In genomic region chr12:113136128-113136989, GRCh38 we compare ENCODE assay signal across 8 cellular contexts. TPM values are rescaled to one million over a fixed set of nuclear protein-coding genes. Genes with fewer than 3 reads are reported as not detected.
DNase-seq lines count a peak whose midpoint lies in the region; ATAC-seq and TF ChIP-seq lines count a peak whose summit lies in the region.

No MANE protein-coding gene starts in this region.

- H3K4me1 Mint-ChIP-seq in CD14-positive monocyte: peaks cover 16% of the 10 kb centered on the region

- H3K27me3 Mint-ChIP-seq in CD14-positive monocyte (ENCODE audit: low read depth in 3 of 3): peaks cover 23 to 46% (median 25%) of the 10 kb centered on the region in 3 donors

- peak overlapping the region; percentile 67 to 70 for H3K4me3 Mint-ChIP-seq in CD14-positive monocyte

- intact Hi-C loops in CD14-positive monocyte (cut with micrococcal nuclease): no loop called here

- H3K9me3 Mint-ChIP-seq in CD14-positive monocyte: peaks cover 0 to 6% (median 0%) of the 10 kb centered on the region in 7 donors

- H3K27ac Mint-ChIP-seq in CD14-positive monocyte: peak overlapping the region in 3 of 7 donors; percentile 46 to 75 (median 72)

- peak; percentile 60 for DNase-seq in CD14-positive monocyte (ENCODE audit: low spot score)
- peak; percentile 69 for DNase-seq in NAMALWA (ENCODE audit: low spot score)
- peak; percentile 80 for DNase-seq in activated CD8-positive, alpha-beta memory T cell treated with anti-CD3 and anti-CD28 coated beads, Interleukin-2, amount 50 U/mL, for 48 hours
- peak in 40 of 51 donors; percentile 9 to 84 (median 55) for DNase-seq in hypothalamus (lab: John Stamatoyannopoulos, UW)
- peak; percentile 47 to 69 for DNase-seq in stimulated activated CD4-positive, alpha-beta T cell treated with anti-CD3 and anti-CD28 coated beads, Interleukin-4, amount 100 ng/mL, for 4 hours
- DNase-seq in GM20000 (ENCODE audit: low spot score): no peak
- no peak for DNase-seq in cerebellar nuclear complex (lab: John Stamatoyannopoulos, UW)

- no peak for ATAC-seq in GM18909 (IDR thresholded peaks at IDR 0.05; ENCODE audit: poor library complexity, unreplicated experiment)

- no peaks in the 10 kb centered on the region for H3K36me3 Mint-ChIP-seq in CD14-positive monocyte

- TF ChIP-seq CTCF in CD14-positive monocyte (IDR thresholded peaks at IDR 0.05) (no peak), GM20000 (IDR thresholded peaks at IDR 0.05; ENCODE audit: extremely low read depth, missing control alignments) (no peak)

RNA-seq across cellular contexts. Expression of gene RASAL1, which starts 0.8 kb away (rescaled TPM):
- not detected for polyA plus RNA-seq in CD14-positive monocyte

RNA-seq across cellular contexts. Expression of gene CFAP73, which starts 13.2 kb away (rescaled TPM):
- polyA plus RNA-seq in CD14-positive monocyte: under 1 TPM in 1 of 2 donors, not detected in 1; 0.14 TPM

RNA-seq across cellular contexts. Expression of gene DDX54, which starts 48.9 kb away (rescaled TPM):
- polyA plus RNA-seq in CD14-positive monocyte: 10 to 100 TPM in 1 of 2 donors, 1 to 10 TPM in 1; 7.9 to 13.6 TPM

RNA-seq across cellular contexts. Expression of gene RITA1, which starts 49.2 kb away (rescaled TPM):
- polyA plus RNA-seq in CD14-positive monocyte: 10 to 100 TPM; 16.4 to 17.6 TPM

Comparison
In these comparisons a context has a peak if more than half of its experiments do, and no peak if none do; other contexts are left out.
1. DNase-seq: peak in CD14-positive monocyte (single experiment), NAMALWA (single experiment), activated CD8-positive, alpha-beta memory T cell treated with anti-CD3 and anti-CD28 coated beads, Interleukin-2, amount 50 U/mL, for 48 hours (single experiment), hypothalamus (40 of 51) and stimulated activated CD4-positive, alpha-beta T cell treated with anti-CD3 and anti-CD28 coated beads, Interleukin-4, amount 100 ng/mL, for 4 hours (2 of 2); none in GM20000 (single experiment) and cerebellar nuclear complex (0 of 2).